In the genomic region with DNA sequence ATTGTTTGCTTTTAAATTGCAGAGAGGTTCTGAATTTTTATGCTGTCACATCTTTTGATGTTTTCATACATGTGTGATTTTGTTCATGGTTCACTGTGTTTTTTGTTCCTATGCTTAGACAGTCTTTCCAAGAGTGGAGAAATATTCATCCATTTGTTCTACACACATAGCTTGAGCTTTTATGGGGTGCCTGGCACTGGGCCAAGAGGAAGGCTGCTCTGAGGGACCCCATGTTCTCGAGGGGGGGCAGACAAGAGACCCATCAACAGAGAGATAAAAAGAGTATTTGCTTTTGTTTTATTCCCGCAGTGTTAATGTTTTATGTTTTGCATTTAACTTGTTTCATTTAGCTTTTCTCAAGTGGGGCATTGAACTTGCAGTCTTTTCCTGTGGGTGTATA, we compare ENCODE assay signal across 1 cellular context.
TF ChIP-seq lines count a peak whose summit lies in the region.

No MANE protein-coding gene starts in this region.

TF ChIP-seq in endothelial cell of umbilical vein, 7 proteins besides CTCF, POLR2A, EP300 and RAD21:
- TF ChIP-seq GATA2 (IDR thresholded peaks at IDR 0.05; ENCODE audit: insufficient read depth, insufficient read length, low read depth, low read length) (no peak), EZH2 (IDR thresholded peaks at IDR 0.05; ENCODE audit: borderline replicate concordance, low read depth, low read length, severe bottlenecking) (no peak), FOS (IDR thresholded peaks at IDR 0.05; ENCODE audit: borderline replicate concordance, insufficient read depth, low read length) (no peak), POLR2AphosphoS5 (IDR thresholded peaks at IDR 0.05; ENCODE audit: insufficient read depth, low read depth, low read length) (no peak), JUN (IDR thresholded peaks at IDR 0.05; ENCODE audit: borderline replicate concordance, insufficient read depth, insufficient read length, low read depth) (no peak), MYC (IDR thresholded peaks at IDR 0.05; ENCODE audit: low read depth, low read length) (no peak)
- TF ChIP-seq, protein P1, sequence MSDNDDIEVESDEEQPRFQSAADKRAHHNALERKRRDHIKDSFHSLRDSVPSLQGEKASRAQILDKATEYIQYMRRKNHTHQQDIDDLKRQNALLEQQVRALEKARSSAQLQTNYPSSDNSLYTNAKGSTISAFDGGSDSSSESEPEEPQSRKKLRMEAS (IDR thresholded peaks at IDR 0.05; ENCODE audit: insufficient read depth, insufficient read length): no peak
TF ChIP-seq in endothelial cell of umbilical vein: peak in this region for 0.
